ENCODE assay signal across 13 cellular contexts in genomic region chr9:36793277-36793676, GRCh38.
A peak's percentile ranks its signal among the peaks of the same experiment; 100 is the strongest.
DNase-seq lines count a peak whose midpoint lies in the region; ATAC-seq, FAIRE-seq and TF ChIP-seq lines count a peak whose summit lies in the region.
"Had no signal": no experiment of that assay in that cellular context is flagged by ENCODE, and none has a peak within 500 bp of the region (broad histone marks: within the 10 kb centered on the region; RNA-seq: fewer than 3 reads in every experiment).

No MANE protein-coding gene starts in this region.

- H3K9me1 ChIP-seq in K562 (ENCODE audit: control insufficient read depth, insufficient read depth, low read length), result no peaks in the 10 kb centered on the region

- no peaks in the 10 kb centered on the region for H3K36me3 Mint-ChIP-seq in activated CD8-positive, alpha-beta memory T cell treated with anti-CD3 and anti-CD28 coated beads, Interleukin-2, amount 10 ng/mL, durations not matched to agents 7 days and 5 days
- H3K36me3 Mint-ChIP-seq in HFFc6 (ENCODE audit: low read depth) (peaks cover 6% of the 10 kb centered on the region), progenitor cell of endocrine pancreas (ENCODE audit: insufficient read depth) (no peaks in the 10 kb centered on the region)

- H3K27me3 Mint-ChIP-seq in activated CD8-positive, alpha-beta memory T cell treated with anti-CD3 and anti-CD28 coated beads, Interleukin-2, amount 10 ng/mL, durations not matched to agents 7 days and 5 days, result no peaks in the 10 kb centered on the region
- H3K27me3 Mint-ChIP-seq in HFFc6 (ENCODE audit: insufficient read depth) (peaks cover 38% of the 10 kb centered on the region), progenitor cell of endocrine pancreas (peaks cover 16% of the 10 kb centered on the region)

- H3K4me3 Mint-ChIP-seq in activated CD8-positive, alpha-beta memory T cell treated with anti-CD3 and anti-CD28 coated beads, Interleukin-2, amount 10 ng/mL, durations not matched to agents 7 days and 5 days, result no peak overlapping the region
- H3K4me3 Mint-ChIP-seq in HFFc6 (no peak overlapping the region), progenitor cell of endocrine pancreas (ENCODE audit: low read depth) (no peak overlapping the region)
- H3K4me3 Mint-ChIP-seq: activated naive CD4-positive, alpha-beta T cell treated with anti-CD3 and anti-CD28 coated beads, Interleukin-2, amount 50 U/mL, for 24 hours; immature natural killer cell; naive thymus-derived CD8-positive, alpha-beta T cell had no signal

- H3K79me2 ChIP-seq in K562 (ENCODE audit: control insufficient read depth, insufficient read depth, low read length), result no peaks in the 10 kb centered on the region

- no peak overlapping the region for H2AFZ ChIP-seq in K562 (ENCODE audit: low read depth, low read length)

- H3K9me3 Mint-ChIP-seq in activated CD8-positive, alpha-beta memory T cell treated with anti-CD3 and anti-CD28 coated beads, Interleukin-2, amount 10 ng/mL, durations not matched to agents 7 days and 5 days (ENCODE audit: low read depth), result peaks cover 4% of the 10 kb centered on the region
- H3K9me3 Mint-ChIP-seq in HFFc6 (peaks cover 11% of the 10 kb centered on the region), progenitor cell of endocrine pancreas (ENCODE audit: low read depth) (peaks cover 5% of the 10 kb centered on the region)

- TF ChIP-seq RAD21 in K562 (CRISPR knock-in tag; conservative IDR thresholded peaks at IDR 0.05 in 1 of 2, IDR thresholded peaks at IDR 0.05 in 1 of 2), result peak in 1 of 2 experiments; percentile 33; a peak in 2 of 4 replicates

- POLR2A ChIA-PET in K562 (lab: Yijun Ruan, JAX), result interaction anchor here (0.6 kb wide), 1 partner anchor 783 kb away, joined by 3 read pairs; the partner anchor contains the start of gene FBXO10

- no peak for TF ChIP-seq POLR2A in K562 (conservative IDR thresholded peaks at IDR 0.05)

- no peaks in the 10 kb centered on the region for H3K36me3 ChIP-seq in K562 (ENCODE audit: control insufficient read depth, insufficient read depth, low read length)

- no peak for FAIRE-seq in K562 (lab: Jason Lieb, UNC)

- no peak overlapping the region for H3K9ac ChIP-seq in K562 (ENCODE audit: insufficient read depth in 1 of 2, low read depth in 2 of 2, low read length in 2 of 2)

- TF ChIP-seq CTCF in HFFc6 (IDR thresholded peaks at IDR 0.05) (peak; percentile 70), K562 (IDR thresholded peaks at IDR 0.05 in 2 of 3, conservative IDR thresholded peaks at IDR 0.05 in 1 of 3; ENCODE audit: insufficient read depth in 2 of 3, low read depth in 1 of 3, low read length in 3 of 3) (peak; percentile 40 to 56 (median 44)), progenitor cell of endocrine pancreas (IDR thresholded peaks at IDR 0.05; ENCODE audit: unreplicated experiment) (peak; percentile 48)

- TF ChIP-seq EP300 in K562 (IDR thresholded peaks at IDR 0.05; ENCODE audit: low read length), result no peak

- no peaks in the 10 kb centered on the region for H3K4me1 ChIP-seq in K562 (replicated peaks in 1 of 2; ENCODE audit: control insufficient read depth in 2 of 2, insufficient read depth in 2 of 2, low read length in 2 of 2)

- no peaks in the 10 kb centered on the region for H3K4me1 Mint-ChIP-seq in activated CD8-positive, alpha-beta memory T cell treated with anti-CD3 and anti-CD28 coated beads, Interleukin-2, amount 10 ng/mL, durations not matched to agents 7 days and 5 days
- H3K4me1 Mint-ChIP-seq in HFFc6 (ENCODE audit: low read depth) (no peaks in the 10 kb centered on the region), progenitor cell of endocrine pancreas (ENCODE audit: low read depth) (no peaks in the 10 kb centered on the region)
- H3K4me1 Mint-ChIP-seq: activated naive CD4-positive, alpha-beta T cell treated with anti-CD3 and anti-CD28 coated beads, Interleukin-2, amount 50 U/mL, for 24 hours; immature natural killer cell; naive thymus-derived CD8-positive, alpha-beta T cell had no signal

- no peaks in the 10 kb centered on the region for H4K20me1 ChIP-seq in K562 (replicated peaks; ENCODE audit: control insufficient read depth, insufficient read depth, low read length)

- H3K4me3 ChIP-seq in K562, result no peak overlapping the region

- ATAC-seq in activated CD8-positive, alpha-beta memory T cell treated with anti-CD3 and anti-CD28 coated beads, Interleukin-2, amount 10 ng/mL, durations not matched to agents 7 days and 5 days, result no peak
- ATAC-seq in K562, result no peak
- no peak for ATAC-seq in HG03571 (IDR thresholded peaks at IDR 0.05; ENCODE audit: unreplicated experiment)
- no peak for ATAC-seq in GM19455 (IDR thresholded peaks at IDR 0.05; ENCODE audit: unreplicated experiment)
- ATAC-seq: naive thymus-derived CD8-positive, alpha-beta T cell; Panc1 had no signal

- no peaks in the 10 kb centered on the region; a peak in 1 of 5 replicates for H3K27me3 ChIP-seq in K562 (ENCODE audit: control insufficient read depth in 2 of 2, insufficient read depth in 2 of 2, low read length in 2 of 2)

- intact Hi-C loops in K562 (cut with micrococcal nuclease), result no loop called here

- no peak overlapping the region for H3K4me2 ChIP-seq in K562 (ENCODE audit: insufficient read depth, low read length)

- BruUV-seq in K562 (replicated peaks; lab: Mats Ljungman, UMichigan), result no TSS peak

- in situ Hi-C loops in K562 (cut with MboI), result no loop called here

- no peak overlapping the region for H3K27ac Mint-ChIP-seq in activated CD8-positive, alpha-beta memory T cell treated with anti-CD3 and anti-CD28 coated beads, Interleukin-2, amount 10 ng/mL, durations not matched to agents 7 days and 5 days
- no peak overlapping the region for H3K27ac Mint-ChIP-seq in HFFc6
- H3K27ac Mint-ChIP-seq in progenitor cell of endocrine pancreas, result no peak overlapping the region
- H3K27ac Mint-ChIP-seq: activated naive CD4-positive, alpha-beta T cell treated with anti-CD3 and anti-CD28 coated beads, Interleukin-2, amount 50 U/mL, for 24 hours; immature natural killer cell had no signal

- H3K27ac ChIP-seq in K562 (ENCODE audit: extremely low read depth, low read depth, low read length), result no peak overlapping the region

- CTCF ChIA-PET in activated CD8-positive, alpha-beta memory T cell treated with anti-CD3 and anti-CD28 coated beads, Interleukin-2, amount 10 ng/mL, durations not matched to agents 7 days and 5 days (lab: Charles Lee), result interaction anchor here (0.9 kb wide), 1 partner anchor 11 kb away, joined by 3 read pairs; no protein-coding TSS in a partner anchor
- CTCF ChIA-PET in K562 (lab: Yijun Ruan, JAX; ENCODE audit: low intra/inter-chr PET ratio), result no interaction called here

- WGBS in K562 (ENCODE audit: insufficient coverage, low coverage, missing lambda C conversion rate), result 4% methylated on average over 2 of the region's 2 CpGs

- H3K9me3 ChIP-seq in K562 (replicated peaks; ENCODE audit: control insufficient read depth, insufficient read depth, low read depth, low read length), result 0 out of 2 replicates have a peak, but pooled peaks cover 2% of the 10 kb centered on the region

- peak; percentile 59 for DNase-seq in activated CD8-positive, alpha-beta memory T cell treated with anti-CD3 and anti-CD28 coated beads, Interleukin-2, amount 50 U/mL, for 48 hours
- DNase-seq in activated CD8-positive, alpha-beta memory T cell treated with anti-CD3 and anti-CD28 coated beads, Interleukin-2, amount 10 ng/mL, durations not matched to agents 7 days and 5 days, result no peak
- DNase-seq in HFFc6 (no peak), K562 (ENCODE audit: extremely low read depth in 1 of 4, low spot score in 3 of 4) (peak; percentile 14 to 41 (median 32)), progenitor cell of endocrine pancreas (ENCODE audit: low spot score, unreplicated experiment) (no peak), HCEC 1CT (no peak)
- DNase-seq: immature natural killer cell; naive thymus-derived CD8-positive, alpha-beta T cell; NCI-H1092 had no signal

TF ChIP-seq in K562, 482 proteins besides CTCF, POLR2A, EP300 and RAD21 (continues in another document):
- TF ChIP-seq HMGXB4 (CRISPR knock-in tag; IDR thresholded peaks at IDR 0.05) (no peak), STAG1 (CRISPR knock-in tag; IDR thresholded peaks at IDR 0.05; ENCODE audit: borderline replicate concordance) (no peak), NFIX (CRISPR knock-in tag; IDR thresholded peaks at IDR 0.05; ENCODE audit: low read depth) (no peak), PCBP2 (IDR thresholded peaks at IDR 0.05; ENCODE audit: low read depth, low read length, poor library complexity, severe bottlenecking) (no peak), ZNF232 (CRISPR knock-in tag; IDR thresholded peaks at IDR 0.05) (no peak), ZC3H11A (IDR thresholded peaks at IDR 0.05; ENCODE audit: low read depth, low read length) (no peak), ZNF282 (CRISPR knock-in tag; IDR thresholded peaks at IDR 0.05) (no peak), PML (IDR thresholded peaks at IDR 0.05; ENCODE audit: low read length) (no peak), GABPB2 (CRISPR knock-in tag; conservative IDR thresholded peaks at IDR 0.05) (no peak), POU5F1 (IDR thresholded peaks at IDR 0.05; ENCODE audit: borderline replicate concordance, low read depth, low read length, partially characterized antibody) (no peak), CBX3 (IDR thresholded peaks at IDR 0.05; ENCODE audit: borderline replicate concordance in 1 of 2, low read length in 2 of 2) (peak in 1 of 2 experiments; percentile 86; a peak in 2 of 3 replicates)

Comparison
In these comparisons a context has a peak if more than half of its experiments do, and no peak if none do; other contexts are left out.
1. DNase-seq: peak in activated CD8-positive, alpha-beta memory T cell treated with anti-CD3 and anti-CD28 coated beads, Interleukin-2, amount 50 U/mL, for 48 hours (single experiment) and K562 (4 of 4); none in activated CD8-positive, alpha-beta memory T cell treated with anti-CD3 and anti-CD28 coated beads, Interleukin-2, amount 10 ng/mL, durations not matched to agents 7 days and 5 days (single experiment), HFFc6 (single experiment), progenitor cell of endocrine pancreas (single experiment) and HCEC 1CT (single experiment).
2. Peak in every context shown above with its lines, with median percentiles within 50 percentile points of each other: CTCF ChIP-seq.